Comparison of ENCODE assay signal across 12 cellular contexts in genomic region chr17:67452681-67453554, GRCh38.
DNase-seq lines count a peak whose midpoint lies in the region; ATAC-seq, FAIRE-seq and TF ChIP-seq lines count a peak whose summit lies in the region.
"Had no signal": no experiment of that assay in that cellular context is flagged by ENCODE, and none has a peak within 500 bp of the region (broad histone marks: within the 10 kb centered on the region; RNA-seq: fewer than 3 reads in every experiment).

No MANE protein-coding gene starts in this region.

- no peak for TF ChIP-seq CTCF in neural progenitor cell (IDR thresholded peaks at IDR 0.05)
- TF ChIP-seq CTCF in D721Med (IDR thresholded peaks at IDR 0.05; ENCODE audit: insufficient read depth, missing control alignments): no peak
- no peak for TF ChIP-seq CTCF in sigmoid colon (IDR thresholded peaks at IDR 0.05)

- peak overlapping the region; percentile 96 for H3K27ac Mint-ChIP-seq in activated T-cell treated with anti-CD3 and anti-CD28 coated beads, Interleukin-2, amount 50 U/mL, for 24 hours
- H3K27ac Mint-ChIP-seq in neural progenitor cell: no peak overlapping the region

- H3K4me2 ChIP-seq in neural progenitor cell: peak overlapping the region; percentile 8

- H2AFZ ChIP-seq in neural progenitor cell (replicated peaks): no peak overlapping the region

- H3K36me3 ChIP-seq in neural progenitor cell (no peaks in the 10 kb centered on the region), sigmoid colon (no peaks in the 10 kb centered on the region)
- H3K36me3 ChIP-seq: heart right ventricle, thoracic aorta had no signal

- H3K4me1 Mint-ChIP-seq in activated T-cell treated with anti-CD3 and anti-CD28 coated beads, Interleukin-2, amount 50 U/mL, for 24 hours (ENCODE audit: low read depth): peaks cover 93% of the 10 kb centered on the region
- H3K4me1 Mint-ChIP-seq in neural progenitor cell: peaks cover 11% of the 10 kb centered on the region

- 67 to 85% methylated on average over 10 of the region's 10 CpGs for WGBS in sigmoid colon, 2 donors

- H3K9me3 ChIP-seq in neural progenitor cell (ENCODE audit: low read depth): peaks cover under 1% of the 10 kb centered on the region
- H3K9me3 ChIP-seq in sigmoid colon: no peaks in the 10 kb centered on the region

- no peak for TF ChIP-seq EP300 in sigmoid colon (IDR thresholded peaks at IDR 0.05)

- H3K9me3 Mint-ChIP-seq in activated T-cell treated with anti-CD3 and anti-CD28 coated beads, Interleukin-2, amount 50 U/mL, for 24 hours: peaks cover 7% of the 10 kb centered on the region
- peaks cover 10% of the 10 kb centered on the region for H3K9me3 Mint-ChIP-seq in neural progenitor cell

- no peak overlapping the region for H3K9ac ChIP-seq in neural progenitor cell

- H4K20me1 ChIP-seq in neural progenitor cell (ENCODE audit: low read depth): no peaks in the 10 kb centered on the region

- no peak overlapping the region for H3K27ac ChIP-seq in neural progenitor cell
- no peak overlapping the region for H3K27ac ChIP-seq in sigmoid colon
- H3K27ac ChIP-seq: thoracic aorta had no signal

- H3K27me3 ChIP-seq in neural progenitor cell (no peaks in the 10 kb centered on the region), sigmoid colon (no peaks in the 10 kb centered on the region)
- H3K27me3 ChIP-seq: heart right ventricle had no signal

- peaks cover 10% of the 10 kb centered on the region for H3K36me3 Mint-ChIP-seq in activated T-cell treated with anti-CD3 and anti-CD28 coated beads, Interleukin-2, amount 50 U/mL, for 24 hours (ENCODE audit: low read depth)
- H3K36me3 Mint-ChIP-seq in neural progenitor cell: peaks cover 9% of the 10 kb centered on the region

- H3K27me3 Mint-ChIP-seq in activated T-cell treated with anti-CD3 and anti-CD28 coated beads, Interleukin-2, amount 50 U/mL, for 24 hours: no peaks in the 10 kb centered on the region
- H3K27me3 Mint-ChIP-seq in neural progenitor cell (ENCODE audit: insufficient read depth, low read depth): peaks cover 4% of the 10 kb centered on the region

- no peak for TF ChIP-seq POLR2A in sigmoid colon (IDR thresholded peaks at IDR 0.05)

- H3K79me2 ChIP-seq in neural progenitor cell (ENCODE audit: low read depth): peaks cover 4% of the 10 kb centered on the region

- FAIRE-seq in GM18507 (lab: Jason Lieb, UNC) (peak; percentile 75), D721Med (lab: Jason Lieb, UNC) (no peak)

- intact Hi-C loops in sigmoid colon (cut with DNase I): no loop called here

- peaks cover 9% of the 10 kb centered on the region for H3K4me1 ChIP-seq in neural progenitor cell
- H3K4me1 ChIP-seq in sigmoid colon: no peaks in the 10 kb centered on the region

- no peaks in the 10 kb centered on the region for H3F3A ChIP-seq in neural progenitor cell (ENCODE audit: low read depth)

- DNase-seq in GM18507 (ENCODE audit: extremely low spot score, insufficient read length, low read depth): no peak
- DNase-seq in activated T-cell treated with anti-CD3 and anti-CD28 coated beads, Interleukin-2, amount 50 U/mL, for 24 hours: peak; percentile 37
- DNase-seq in neural progenitor cell (ENCODE audit: low spot score): no peak
- DNase-seq in NCI-H1436 treated with DMSO at 0.1 percent for 48 hours (lab: John Stamatoyannopoulos, UW): no peak
- no peak for DNase-seq in D721Med (ENCODE audit: insufficient read length, low spot score)
- DNase-seq in sigmoid colon: no peak
- DNase-seq: heart right ventricle, NCI-H1436, SHP77 treated with DMSO at 0.1 percent for 48 hours had no signal

- H3K4me3 Mint-ChIP-seq in activated T-cell treated with anti-CD3 and anti-CD28 coated beads, Interleukin-2, amount 50 U/mL, for 24 hours: peak overlapping the region; percentile 61
- no peak overlapping the region for H3K4me3 Mint-ChIP-seq in neural progenitor cell

- ATAC-seq in HG02870 (IDR thresholded peaks at IDR 0.05; ENCODE audit: unreplicated experiment): peak; percentile 71
- no peak for ATAC-seq in HG02610 (IDR thresholded peaks at IDR 0.05; ENCODE audit: unreplicated experiment)

- H3K4me3 ChIP-seq in neural progenitor cell: no peak overlapping the region
- no peak overlapping the region for H3K4me3 ChIP-seq in sigmoid colon
- H3K4me3 ChIP-seq: heart right ventricle, thoracic aorta had no signal
